Comparison of ENCODE assay signal across 16 cellular contexts in the genomic region with DNA sequence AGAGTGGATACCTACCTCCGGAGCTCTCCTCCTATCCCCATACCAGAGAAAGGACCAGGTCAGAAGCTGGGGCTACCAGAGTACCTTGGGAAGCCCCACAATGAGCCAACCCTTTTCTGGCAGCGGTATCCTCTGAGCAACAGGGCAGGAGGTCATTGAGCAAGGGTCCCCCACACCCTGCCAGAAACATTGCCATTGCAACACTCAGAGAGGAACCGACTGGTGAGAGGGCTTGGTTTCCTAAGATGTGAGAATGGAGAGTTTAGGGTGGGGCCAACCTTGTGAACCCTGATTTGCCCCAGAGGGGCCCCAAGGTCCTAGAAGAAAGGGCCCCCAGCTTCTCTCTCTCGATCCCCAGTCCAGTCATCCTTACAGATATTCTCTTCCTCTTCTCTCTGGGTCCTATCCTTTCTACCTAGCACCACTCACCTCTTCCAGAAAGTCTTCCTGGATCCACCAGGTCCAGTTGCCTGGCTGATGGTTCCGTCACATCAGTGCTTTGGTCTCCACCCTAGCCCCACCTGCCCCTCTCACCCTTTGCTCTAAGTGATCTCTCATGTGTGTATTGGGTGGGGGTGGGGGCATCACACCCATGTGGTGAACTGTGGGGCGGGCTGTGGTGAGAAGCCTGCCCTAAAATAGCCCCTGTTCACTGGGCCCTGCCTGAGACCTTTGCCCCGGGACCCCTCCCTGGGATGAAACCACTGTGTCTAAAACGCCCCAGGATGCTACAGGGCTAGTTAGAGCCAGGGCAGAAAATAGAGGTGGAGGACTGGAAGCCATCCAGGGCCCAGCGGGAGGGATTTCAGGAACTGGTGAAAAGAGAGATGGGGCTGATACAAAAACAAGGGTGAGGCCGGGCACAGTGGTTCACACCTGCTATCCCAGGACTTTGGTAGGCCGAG. TPM values are rescaled to one million over a fixed set of nuclear protein-coding genes. Genes with fewer than 3 reads are reported as not detected.
DNase-seq lines count a peak whose midpoint lies in the region; ATAC-seq and TF ChIP-seq lines count a peak whose summit lies in the region.
"Had no signal": no experiment of that assay in that cellular context is flagged by ENCODE, and none has a peak within 500 bp of the region (broad histone marks: within the 10 kb centered on the region; RNA-seq: fewer than 3 reads in every experiment).

No MANE protein-coding gene starts in this region.

- no peaks in the 10 kb centered on the region for H4K20me1 ChIP-seq in OCI-LY7 (ENCODE audit: insufficient read depth, low read length)

- H3K4me1 Mint-ChIP-seq in CD4-positive, alpha-beta T cell (ENCODE audit: low read depth) = peaks cover 42% of the 10 kb centered on the region
- H3K4me1 Mint-ChIP-seq in immature natural killer cell = peaks cover 51 to 57% of the 10 kb centered on the region in 2 donors

- no peak for TF ChIP-seq EP300 in sigmoid colon (IDR thresholded peaks at IDR 0.05)

- WGBS in sigmoid colon, 2 donors = 65 to 78% methylated on average over 11 of the region's 11 CpGs

- H3K27me3 ChIP-seq in CD4-positive, alpha-beta T cell (ENCODE audit: control insufficient read depth, insufficient read depth, low read length) = no peaks in the 10 kb centered on the region
- H3K27me3 ChIP-seq in sigmoid colon = no peaks in the 10 kb centered on the region
- H3K27me3 ChIP-seq: adrenal gland, tibial artery had no signal

- peak overlapping the region; percentile 25 for H3K4me3 Mint-ChIP-seq in CD4-positive, alpha-beta T cell
- no peak overlapping the region for H3K4me3 Mint-ChIP-seq in immature natural killer cell

- H3K4me1 ChIP-seq in OCI-LY7 (ENCODE audit: insufficient read depth, low read length, poor library complexity, severe bottlenecking) = peaks cover 89% of the 10 kb centered on the region
- peaks cover 0 to 7% (median 0%) of the 10 kb centered on the region in 4 donors for H3K4me1 ChIP-seq in sigmoid colon
- H3K4me1 ChIP-seq: Caco-2 had no signal

- no peaks in the 10 kb centered on the region for H3K79me2 ChIP-seq in OCI-LY7 (ENCODE audit: insufficient read depth, low read depth, low read length)

- no peak overlapping the region for H3K27ac ChIP-seq in CD4-positive, alpha-beta T cell (ENCODE audit: low read depth, low read length)
- H3K27ac ChIP-seq in OCI-LY7 (ENCODE audit: low read depth, low read length, poor library complexity, severe bottlenecking) = peak overlapping the region; percentile 38
- peak overlapping the region in 2 of 4 donors; percentile 22 to 31 for H3K27ac ChIP-seq in sigmoid colon
- H3K27ac ChIP-seq: tibial artery had no signal

- CTCF ChIA-PET in CD4-positive, alpha-beta T cell (lab: Charles Lee) = no interaction called here
- CTCF ChIA-PET in OCI-LY7 (lab: Charles Lee; ENCODE audit: unreplicated experiment) = no interaction called here

- TF ChIP-seq POLR2A in sigmoid colon (IDR thresholded peaks at IDR 0.05) = no peak

- H3K36me3 ChIP-seq in OCI-LY7 (ENCODE audit: insufficient read depth, low read length) = no peaks in the 10 kb centered on the region
- no peaks in the 10 kb centered on the region for H3K36me3 ChIP-seq in sigmoid colon
- H3K36me3 ChIP-seq: adrenal gland, tibial artery had no signal

- no peaks in the 10 kb centered on the region for H3K9me2 ChIP-seq in OCI-LY7 (ENCODE audit: insufficient read depth, low read length)

- BruUV-seq in OCI-LY7 (replicated peaks; lab: Mats Ljungman, UMichigan) = no TSS peak

- H3K27ac Mint-ChIP-seq in CD4-positive, alpha-beta T cell = no peak overlapping the region
- H3K27ac Mint-ChIP-seq in immature natural killer cell = no peak overlapping the region

- no peak for DNase-seq in CD4-positive, alpha-beta T cell
- DNase-seq in OCI-LY7 (ENCODE audit: low spot score) (peak; percentile 54), immature natural killer cell (peak; percentile 60 to 70 (median 68)), sigmoid colon (no peak), NCI-H526 treated with DMSO at 0.1 percent for 48 hours (lab: John Stamatoyannopoulos, UW) (no peak)
- DNase-seq: activated CD4-positive, CD25-positive, alpha-beta regulatory T cell; Caco-2; nucleus accumbens; stimulated activated CD4-positive, alpha-beta T cell treated with anti-CD3 and anti-CD28 coated beads, Interleukin-4, amount 100 ng/mL, for 4 hours; tibial artery had no signal

- no peaks in the 10 kb centered on the region for H3K9me3 Mint-ChIP-seq in CD4-positive, alpha-beta T cell
- H3K9me3 Mint-ChIP-seq in immature natural killer cell = no peaks in the 10 kb centered on the region

- no peak for TF ChIP-seq CTCF in CD4-positive, alpha-beta T cell (IDR thresholded peaks at IDR 0.05)
- TF ChIP-seq CTCF in OCI-LY7 (conservative IDR thresholded peaks at IDR 0.05; ENCODE audit: low read length) (no peak), sigmoid colon (IDR thresholded peaks at IDR 0.05) (no peak)

- no peaks in the 10 kb centered on the region for H3K36me3 Mint-ChIP-seq in CD4-positive, alpha-beta T cell (ENCODE audit: low read depth)
- peaks cover 3 to 14% (median 8%) of the 10 kb centered on the region in 3 donors for H3K36me3 Mint-ChIP-seq in immature natural killer cell

- intact Hi-C loops in CD4-positive, alpha-beta T cell (cut with DNase I, micrococcal nuclease) = no loop called here
- intact Hi-C loops in OCI-LY7 (cut with micrococcal nuclease; ENCODE audit: unreplicated experiment) (no loop called here), sigmoid colon (cut with DNase I) (no loop called here)

- POLR2A ChIA-PET in CD4-positive, alpha-beta T cell (lab: Charles Lee) = interaction anchor here (0.9 kb wide), 1 partner anchor 8 kb away, joined by 3 read pairs; no protein-coding TSS in a partner anchor
- POLR2A ChIA-PET in OCI-LY7 (lab: Charles Lee) = interaction anchor here (0.6 to 0.8 kb wide), 3 partner anchors 18 to 203 kb away, joined by 3 read pairs; no protein-coding TSS in a partner anchor

- H3K27me3 Mint-ChIP-seq in CD4-positive, alpha-beta T cell = no peaks in the 10 kb centered on the region
- peaks cover 0 to 5% (median 1%) of the 10 kb centered on the region in 3 donors for H3K27me3 Mint-ChIP-seq in immature natural killer cell (ENCODE audit: low read depth in 3 of 3)

- H3K4me3 ChIP-seq in OCI-LY7 (ENCODE audit: low read depth, low read length, poor library complexity, severe bottlenecking) = peak overlapping the region; percentile 41
- no peak overlapping the region for H3K4me3 ChIP-seq in sigmoid colon
- H3K4me3 ChIP-seq: adrenal gland, tibial artery had no signal

- H3K9me3 ChIP-seq in CD4-positive, alpha-beta T cell (ENCODE audit: control insufficient read depth, low read length) = no peaks in the 10 kb centered on the region
- H3K9me3 ChIP-seq in OCI-LY7 (ENCODE audit: low read length) (no peaks in the 10 kb centered on the region), sigmoid colon (no peaks in the 10 kb centered on the region)
- H3K9me3 ChIP-seq: adrenal gland, Caco-2, tibial artery had no signal

- H3K4me2 ChIP-seq in OCI-LY7 (ENCODE audit: low read length) = peak overlapping the region; percentile 69

- H2AFZ ChIP-seq in OCI-LY7 (ENCODE audit: low read length) = peak overlapping the region; percentile 65

- no peak for ATAC-seq in CD4-positive, alpha-beta T cell (ENCODE audit: poor library complexity)
- peak; percentile 36 for ATAC-seq in GM18867 (IDR thresholded peaks at IDR 0.05; ENCODE audit: unreplicated experiment)
- ATAC-seq in HG02642 (IDR thresholded peaks at IDR 0.05; ENCODE audit: poor library complexity, unreplicated experiment) = no peak
- ATAC-seq in HG03175 (IDR thresholded peaks at IDR 0.05; ENCODE audit: unreplicated experiment) = no peak
- ATAC-seq: Panc1 had no signal

RNA-seq across cellular contexts. Expression of a gene that starts 8.7 kb away (rescaled TPM):
- 1 to 10 TPM; 3.0 to 3.2 TPM for total RNA-seq in CD4-positive, alpha-beta T cell
- total RNA-seq in OCI-LY7 (2014; rRNA removed; shearing (Covaris generic)) = 2.2 and 4.1 TPM in 2 replicates
- total RNA-seq in OCI-LY7 (2022) (0.98 and 1.2 TPM in 2 replicates), sigmoid colon (10 to 100 TPM in 1 of 4 donors, 1 to 10 TPM in 3; 6.6 to 11.4 (median 8.0) TPM)
- polyA plus RNA-seq in immature natural killer cell (100 to 1,000 TPM; 350 to 654 (median 572) TPM), sigmoid colon (10 to 100 TPM in 1 of 3 donors, 1 to 10 TPM in 2; 3.0 to 14.4 (median 5.1) TPM)
- total RNA-seq: Caco-2, LHCN-M2 had no signal

RNA-seq across cellular contexts. Expression of a gene that starts 22.3 kb away (rescaled TPM):
- 10 to 100 TPM; 20.8 to 22.9 TPM for total RNA-seq in CD4-positive, alpha-beta T cell
- 5.5 and 6.5 TPM in 2 replicates for total RNA-seq in OCI-LY7 (2014; rRNA removed; shearing (Covaris generic))
- total RNA-seq in OCI-LY7 (2022) = 8.4 and 13.8 TPM in 2 replicates
- polyA plus RNA-seq in immature natural killer cell = 1 to 10 TPM in 2 of 3 donors, not detected in 1; 1.2 to 6.3 TPM
- 10 to 100 TPM; 10.9 to 34.1 (median 14.3) TPM for total RNA-seq in sigmoid colon
- polyA plus RNA-seq in sigmoid colon = 10 to 100 TPM in 1 of 3 donors, 1 to 10 TPM in 2; 1.8 to 17.4 (median 2.1) TPM

RNA-seq across cellular contexts. Expression of a gene that starts 45.7 kb away (rescaled TPM):
- total RNA-seq in CD4-positive, alpha-beta T cell = 10 to 100 TPM; 33.6 to 36.2 TPM
- 7.7 and 9.5 TPM in 2 replicates for total RNA-seq in OCI-LY7 (2014; rRNA removed; shearing (Covaris generic))
- total RNA-seq in OCI-LY7 (2022) (6.0 and 6.8 TPM in 2 replicates), sigmoid colon (100 to 1,000 TPM in 2 of 4 donors, 10 to 100 TPM in 2; 33.6 to 118 (median 82.0) TPM)
- polyA plus RNA-seq in immature natural killer cell (100 to 1,000 TPM in 2 of 3 donors, 10 to 100 TPM in 1; 41.3 to 186 (median 177) TPM), sigmoid colon (100 to 1,000 TPM in 1 of 3 donors, 10 to 100 TPM in 1, 1 to 10 TPM in 1; 9.0 to 245 (median 16.0) TPM)

Comparison
In these comparisons a context has a peak if more than half of its experiments do, and no peak if none do; other contexts are left out.
1. DNase-seq: peak in OCI-LY7 (single experiment) and immature natural killer cell (3 of 3); none in CD4-positive, alpha-beta T cell (0 of 10), sigmoid colon (single experiment) and NCI-H526 treated with DMSO at 0.1 percent for 48 hours (single experiment).